ENCODE assay signal across 1 cellular context in the genomic region with DNA sequence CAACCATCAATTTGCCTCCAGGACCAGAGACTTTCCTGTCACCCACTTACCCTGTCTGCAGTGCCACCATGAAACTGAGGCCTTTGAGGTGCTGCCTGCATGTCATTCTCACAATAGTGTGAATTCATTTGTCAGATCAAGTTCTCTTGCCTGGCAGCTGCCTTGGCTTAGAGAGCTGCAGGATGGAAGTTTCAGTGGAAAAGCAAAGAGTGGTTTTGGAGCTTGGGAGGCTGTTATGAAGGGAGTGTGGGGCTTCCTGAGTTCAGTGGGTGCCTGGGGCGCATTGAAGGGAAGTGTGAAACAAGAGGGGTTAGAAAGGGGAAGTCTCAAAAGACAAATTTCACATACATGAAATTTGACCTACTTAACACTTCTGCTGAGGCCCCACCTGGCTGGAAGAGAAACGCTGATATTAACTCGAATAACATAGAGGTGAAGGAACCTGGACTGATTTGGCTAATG.
TF ChIP-seq lines count a peak whose summit lies in the region.

No MANE protein-coding gene starts in this region.

TF ChIP-seq in IMR-90, 13 proteins besides CTCF, POLR2A, EP300 and RAD21 (continued from another document):
- TF ChIP-seq FOS (IDR thresholded peaks at IDR 0.05; ENCODE audit: low read depth, low read length): no peak
- no peak for TF ChIP-seq SMC3 (IDR thresholded peaks at IDR 0.05; ENCODE audit: low read depth, low read length)
- no peak for TF ChIP-seq RCOR1 (IDR thresholded peaks at IDR 0.05; ENCODE audit: insufficient replicate concordance, low read length)
- no peak for TF ChIP-seq NFE2L2 (IDR thresholded peaks at IDR 0.05; ENCODE audit: low read depth, low read length)
TF ChIP-seq in IMR-90: peak in this region for 0.
